27 cellular contexts compared by ENCODE assay signal in the genomic region with DNA sequence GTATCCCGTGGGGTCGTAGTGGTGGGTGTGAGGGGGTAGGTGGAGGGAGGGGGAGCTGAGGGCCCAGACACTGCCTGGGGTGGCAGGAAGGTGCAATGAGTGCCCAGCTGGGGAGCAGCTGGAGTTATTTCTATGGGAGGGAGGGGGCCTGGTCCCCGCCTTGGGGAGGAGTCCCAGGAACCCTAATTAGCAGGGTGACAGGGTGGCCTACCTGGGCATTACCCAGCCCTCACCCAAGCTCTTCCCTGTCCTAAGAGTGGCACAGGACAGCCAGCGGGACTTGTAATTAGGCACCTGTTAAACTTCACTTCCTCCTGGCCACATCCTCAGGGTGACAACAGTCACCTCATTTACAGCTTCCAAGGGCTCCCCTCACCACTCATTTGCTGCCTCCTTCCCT. TPM values are rescaled to one million over a fixed set of nuclear protein-coding genes. Genes with fewer than 3 reads are reported as not detected.
DNase-seq lines count a peak whose midpoint lies in the region; ATAC-seq, FAIRE-seq and TF ChIP-seq lines count a peak whose summit lies in the region.
"Had no signal": no experiment of that assay in that cellular context is flagged by ENCODE, and none has a peak within 500 bp of the region (broad histone marks: within the 10 kb centered on the region; RNA-seq: fewer than 3 reads in every experiment).

A gene with protein sequence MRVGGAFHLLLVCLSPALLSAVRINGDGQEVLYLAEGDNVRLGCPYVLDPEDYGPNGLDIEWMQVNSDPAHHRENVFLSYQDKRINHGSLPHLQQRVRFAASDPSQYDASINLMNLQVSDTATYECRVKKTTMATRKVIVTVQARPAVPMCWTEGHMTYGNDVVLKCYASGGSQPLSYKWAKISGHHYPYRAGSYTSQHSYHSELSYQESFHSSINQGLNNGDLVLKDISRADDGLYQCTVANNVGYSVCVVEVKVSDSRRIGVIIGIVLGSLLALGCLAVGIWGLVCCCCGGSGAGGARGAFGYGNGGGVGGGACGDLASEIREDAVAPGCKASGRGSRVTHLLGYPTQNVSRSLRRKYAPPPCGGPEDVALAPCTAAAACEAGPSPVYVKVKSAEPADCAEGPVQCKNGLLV (minus strand): TSS at position 101 of the 400 bp plus-strand sequence. CDS start 136 bp downstream, outside the sequence.

- H3K4me3 Mint-ChIP-seq in endothelial cell (ENCODE audit: unreplicated experiment) (no peak within 1 kb of the TSS), neural progenitor cell (no peak within 1 kb of the TSS)
- no peak within 1 kb of the TSS for H3K4me3 Mint-ChIP-seq in stimulated activated effector memory CD8-positive, alpha-beta T cell treated with anti-CD3 and anti-CD28 coated beads, Interleukin-12 subunit alpha, Interleukin-12 subunit beta, amount 100 ng/mL, for 72 hours
- H3K4me3 Mint-ChIP-seq: CD4-positive, alpha-beta T cell; CD8-positive, alpha-beta T cell had no signal

- H2BK120ac ChIP-seq in H1 (replicated peaks; ENCODE audit: low read depth, low read length) = no peak within 1 kb of the TSS

- H2AFZ ChIP-seq in H1 (ENCODE audit: low read length) (no peak within 1 kb of the TSS), neural progenitor cell (replicated peaks) (no peak within 1 kb of the TSS)

- H3K79me2 ChIP-seq in H1 (ENCODE audit: control insufficient read depth in 1 of 2, insufficient read depth in 2 of 2, low read length in 2 of 2) (no peaks in the 10 kb centered on the region), neural progenitor cell (ENCODE audit: low read depth) (no peaks in the 10 kb centered on the region)

- peak within 1 kb of the TSS; percentile 6; the same call in 1 of the 2 replicates for H2BK12ac ChIP-seq in H1 (ENCODE audit: low read depth, low read length)

- TF ChIP-seq CTCF in H1 (IDR thresholded peaks at IDR 0.05; ENCODE audit: control extremely low read depth in 1 of 3, insufficient read depth in 1 of 3, low read depth in 1 of 3, low read length in 3 of 3) (no peak), endothelial cell (IDR thresholded peaks at IDR 0.05; ENCODE audit: unreplicated experiment) (no peak), neural progenitor cell (IDR thresholded peaks at IDR 0.05) (no peak), testis (IDR thresholded peaks at IDR 0.05) (no peak)

- no peak for ATAC-seq in stimulated activated effector memory CD8-positive, alpha-beta T cell treated with anti-CD3 and anti-CD28 coated beads, Interleukin-12 subunit alpha, Interleukin-12 subunit beta, amount 100 ng/mL, for 72 hours
- no peak for ATAC-seq in GM21381 (IDR thresholded peaks at IDR 0.05; ENCODE audit: unreplicated experiment)
- ATAC-seq: CD8-positive, alpha-beta T cell had no signal

- no peak within 1 kb of the TSS for H3K23ac ChIP-seq in H1 (ENCODE audit: insufficient read length)

- no peak within 1 kb of the TSS; the same call in 1 of the 2 replicates for H4K8ac ChIP-seq in H1 (ENCODE audit: extremely low read depth, insufficient read depth, low read length)

- H3K9me3 ChIP-seq in H1 (ENCODE audit: insufficient read depth in 2 of 2, low read depth in 1 of 2, low read length in 1 of 2) (no peaks in the 10 kb centered on the region), neural progenitor cell (ENCODE audit: low read depth) (no peaks in the 10 kb centered on the region), testis (no peaks in the 10 kb centered on the region)
- H3K9me3 ChIP-seq: BE2C, BLaER1, Caco-2 had no signal

- H3K23me2 ChIP-seq in H1 (ENCODE audit: low read depth, low read length) = no peaks in the 10 kb centered on the region

- H3K4me1 ChIP-seq in H1 (replicated peaks in 1 of 4; ENCODE audit: control insufficient read depth in 3 of 4, insufficient read depth in 4 of 4, low read length in 3 of 4) (peaks cover 0 to 2% (median 0%) of the 10 kb centered on the region in 4 experiments; a peak in 2 of 7 replicates), neural progenitor cell (peaks cover 14% of the 10 kb centered on the region), testis (no peaks in the 10 kb centered on the region)
- H3K4me1 ChIP-seq: BLaER1, Caco-2 had no signal

- H3K27ac Mint-ChIP-seq in endothelial cell (ENCODE audit: unreplicated experiment) (peak within 1 kb of the TSS; percentile 24), neural progenitor cell (peak within 1 kb of the TSS; percentile 76)
- H3K27ac Mint-ChIP-seq in stimulated activated effector memory CD8-positive, alpha-beta T cell treated with anti-CD3 and anti-CD28 coated beads, Interleukin-12 subunit alpha, Interleukin-12 subunit beta, amount 100 ng/mL, for 72 hours = peak within 1 kb of the TSS; percentile 8
- H3K27ac Mint-ChIP-seq: CD4-positive, alpha-beta T cell; CD8-positive, alpha-beta T cell had no signal

- no peak within 1 kb of the TSS for H2BK15ac ChIP-seq in H1 (ENCODE audit: low read length)

- intact Hi-C loops in testis (cut with DNase I; ENCODE audit: low total_unique reads) = no loop called here

- no peak for TF ChIP-seq RAD21 in H1 (IDR thresholded peaks at IDR 0.05 in 1 of 2, conservative IDR thresholded peaks at IDR 0.05 in 1 of 2; ENCODE audit: low read depth in 2 of 2, low read length in 2 of 2)

- H3K4me3 ChIP-seq in H1 (ENCODE audit: extremely low read depth in 1 of 4, insufficient read depth in 2 of 4, low read depth in 3 of 4, low read length in 4 of 4) (no peak within 1 kb of the TSS), neural progenitor cell (no peak within 1 kb of the TSS), testis (no peak within 1 kb of the TSS), H7 (ENCODE audit: insufficient read depth, low read depth, low read length) (no peak within 1 kb of the TSS)
- H3K4me3 ChIP-seq: BLaER1 had no signal

- H4K5ac ChIP-seq in H1 (ENCODE audit: insufficient read length, low read depth, low read length) = no peak within 1 kb of the TSS

- no peak for DNase-seq in H1 (ENCODE audit: low read depth in 1 of 2, low spot score in 2 of 2)
- DNase-seq in endothelial cell (ENCODE audit: low spot score) = no peak
- no peak for DNase-seq in neural progenitor cell (ENCODE audit: low spot score)
- DNase-seq in stimulated activated effector memory CD8-positive, alpha-beta T cell treated with anti-CD3 and anti-CD28 coated beads, Interleukin-12 subunit alpha, Interleukin-12 subunit beta, amount 100 ng/mL, for 72 hours (ENCODE audit: low spot score in 2 of 2) = no peak
- DNase-seq in testis = no peak
- no peak for DNase-seq in GM19240 (ENCODE audit: insufficient read length, low spot score)
- DNase-seq in H7 = no peak
- DNase-seq: 8988T; ACHN; BE2C; C1 segment of cervical spinal cord; Caco-2; Calu3; CD4-positive, alpha-beta T cell; CD8-positive, alpha-beta T cell; DMS79 treated with DMSO at 0.1 percent for 48 hours; GF-D8 had no signal

- H3K4ac ChIP-seq in H1 (replicated peaks; ENCODE audit: insufficient read length, low read depth, low read length) = no peak within 1 kb of the TSS

- FAIRE-seq in H1 (lab: Jason Lieb, UNC) = no peak
- FAIRE-seq: A204.1, D721Med, G401.6, GM12891, GM19239 had no signal

- no peak within 1 kb of the TSS for H4K91ac ChIP-seq in H1 (replicated peaks; ENCODE audit: insufficient read length, low read length)

- no peak within 1 kb of the TSS for H2BK20ac ChIP-seq in H1 (ENCODE audit: low read length)

- no peaks in the 10 kb centered on the region for H3K9me3 Mint-ChIP-seq in endothelial cell (ENCODE audit: unreplicated experiment)
- H3K9me3 Mint-ChIP-seq in neural progenitor cell = peaks cover 2% of the 10 kb centered on the region
- no peaks in the 10 kb centered on the region for H3K9me3 Mint-ChIP-seq in stimulated activated effector memory CD8-positive, alpha-beta T cell treated with anti-CD3 and anti-CD28 coated beads, Interleukin-12 subunit alpha, Interleukin-12 subunit beta, amount 100 ng/mL, for 72 hours
- H3K9me3 Mint-ChIP-seq: CD14-positive monocyte; CD4-positive, alpha-beta T cell; CD8-positive, alpha-beta T cell had no signal

- H3K4me1 Mint-ChIP-seq in endothelial cell (ENCODE audit: unreplicated experiment) (peaks cover under 1% of the 10 kb centered on the region), neural progenitor cell (no peaks in the 10 kb centered on the region)
- peaks cover 17% of the 10 kb centered on the region for H3K4me1 Mint-ChIP-seq in stimulated activated effector memory CD8-positive, alpha-beta T cell treated with anti-CD3 and anti-CD28 coated beads, Interleukin-12 subunit alpha, Interleukin-12 subunit beta, amount 100 ng/mL, for 72 hours
- H3K4me1 Mint-ChIP-seq: CD14-positive monocyte had no signal

- H4K20me1 ChIP-seq in H1 (replicated peaks in 1 of 2; ENCODE audit: control insufficient read depth in 1 of 2, insufficient read depth in 2 of 2, low read length in 2 of 2) (no peaks in the 10 kb centered on the region), neural progenitor cell (ENCODE audit: low read depth) (no peaks in the 10 kb centered on the region)
- H4K20me1 ChIP-seq: BLaER1 had no signal

- H3K27ac ChIP-seq in H1 (ENCODE audit: low read depth, low read length) (no peak within 1 kb of the TSS), neural progenitor cell (no peak within 1 kb of the TSS), testis (no peak within 1 kb of the TSS)
- H3K27ac ChIP-seq: BLaER1 had no signal

- H3K9ac ChIP-seq in H1 (replicated peaks in 1 of 4; ENCODE audit: extremely low read depth in 1 of 4, low read depth in 3 of 4, low read length in 3 of 4) (no peak within 1 kb of the TSS), neural progenitor cell (no peak within 1 kb of the TSS)
- H3K9ac ChIP-seq: BLaER1 had no signal

- H3K36me3 ChIP-seq in H1 (ENCODE audit: control insufficient read depth in 2 of 4, insufficient read depth in 4 of 4, low read length in 3 of 4) (no peaks in the 10 kb centered on the region), neural progenitor cell (no peaks in the 10 kb centered on the region), testis (ENCODE audit: low read depth, missing control alignments) (no peaks in the 10 kb centered on the region), H7 (replicated peaks; ENCODE audit: control insufficient read depth, insufficient read depth, low read length) (no peaks in the 10 kb centered on the region)
- H3K36me3 ChIP-seq: BE2C, BLaER1 had no signal

- H3K14ac ChIP-seq in H1 (ENCODE audit: insufficient read length) = no peak within 1 kb of the TSS

- CTCF ChIA-PET in H1 (lab: Charles Lee; ENCODE audit: partially characterized antibody) = interaction anchor here (0.9 to 14.8 kb wide), 8 partner anchors 10 to 144 kb away, joined by 3 to 111 read pairs (median 7); no protein-coding TSS in a partner anchor

- POLR2A ChIA-PET in H1 (lab: Charles Lee; ENCODE audit: partially characterized antibody) = no interaction called here

- no peaks in the 10 kb centered on the region for H3K79me1 ChIP-seq in H1 (ENCODE audit: low read depth, low read length)

- no peaks in the 10 kb centered on the region for H3F3A ChIP-seq in neural progenitor cell (ENCODE audit: low read depth)

- H3K36me3 Mint-ChIP-seq in endothelial cell (ENCODE audit: low read depth, unreplicated experiment) (no peaks in the 10 kb centered on the region), neural progenitor cell (no peaks in the 10 kb centered on the region)
- no peaks in the 10 kb centered on the region for H3K36me3 Mint-ChIP-seq in stimulated activated effector memory CD8-positive, alpha-beta T cell treated with anti-CD3 and anti-CD28 coated beads, Interleukin-12 subunit alpha, Interleukin-12 subunit beta, amount 100 ng/mL, for 72 hours
- H3K36me3 Mint-ChIP-seq: CD14-positive monocyte; CD8-positive, alpha-beta T cell had no signal

- H3K56ac ChIP-seq in H1 (replicated peaks; ENCODE audit: insufficient read length, low read depth, low read length) = no peak within 1 kb of the TSS

- WGBS in H1 (ENCODE audit: extremely low coverage in 1 of 2, insufficient coverage in 1 of 2, insufficient read length in 1 of 2, insufficient replicate concordance in 2 of 2, low coverage in 1 of 2, low lambda C conversion rate in 2 of 2, missing lambda C conversion rate in 1 of 2), 2 experiments = 91% methylated on average over 3 of the region's 4 CpGs; no CpG with 5 or more reads in 1 of the 2 experiments
- 85 to 92% methylated on average over 3 to 4 of the region's 4 CpGs for WGBS in testis, 2 donors

- peak within 1 kb of the TSS; percentile 48; the same call in 1 of the 2 replicates for H3K18ac ChIP-seq in H1 (ENCODE audit: extremely low read depth, low read length)

- TF ChIP-seq POLR2A in H1 (IDR thresholded peaks at IDR 0.05; ENCODE audit: control extremely low read depth in 1 of 2, low read depth in 2 of 2, low read length in 2 of 2) (no peak), testis (IDR thresholded peaks at IDR 0.05) (no peak)

- H3K27me3 ChIP-seq in H1 (replicated peaks in 1 of 4; ENCODE audit: control insufficient read depth in 3 of 4, extremely low read depth in 1 of 4, insufficient read depth in 3 of 4, low read length in 3 of 4) = no peaks in the 10 kb centered on the region; a peak in 2 of 7 replicates
- peaks cover 18% of the 10 kb centered on the region for H3K27me3 ChIP-seq in neural progenitor cell
- no peaks in the 10 kb centered on the region for H3K27me3 ChIP-seq in testis
- peaks cover 3% of the 10 kb centered on the region; the same call in 1 of the 2 replicates for H3K27me3 ChIP-seq in H7 (ENCODE audit: control insufficient read depth, insufficient read depth, low read length)
- H3K27me3 ChIP-seq: BE2C had no signal

- H3K4me2 ChIP-seq in H1 (ENCODE audit: insufficient read depth in 1 of 2, low read depth in 2 of 2, low read length in 2 of 2) = no peak within 1 kb of the TSS
- no peak within 1 kb of the TSS for H3K4me2 ChIP-seq in neural progenitor cell
- H3K4me2 ChIP-seq: BLaER1 had no signal

- peaks cover 9% of the 10 kb centered on the region for H3K27me3 Mint-ChIP-seq in endothelial cell (ENCODE audit: unreplicated experiment)
- H3K27me3 Mint-ChIP-seq in neural progenitor cell (ENCODE audit: insufficient read depth, low read depth) = peaks cover 5% of the 10 kb centered on the region
- H3K27me3 Mint-ChIP-seq: CD4-positive, alpha-beta T cell had no signal

- H2BK5ac ChIP-seq in H1 (ENCODE audit: low read depth, low read length) = 0 out of 2 replicates have a peak within 1 kb of the TSS, but pooled peaks have one; percentile 35

- TF ChIP-seq EP300 in H1 (IDR thresholded peaks at IDR 0.05; ENCODE audit: borderline replicate concordance in 1 of 2, low read depth in 2 of 2, low read length in 2 of 2) = no peak

- no peak within 1 kb of the TSS for H2AK5ac ChIP-seq in H1 (ENCODE audit: low read depth, low read length)

RNA-seq across cellular contexts. Expression of the gene that starts here (rescaled TPM):
- total RNA-seq in H1 (2021; fragmentation: NEBNext Ultra II Directional; extraction: Animal tissue kit (Norgen Biotek cat#: 25700)) = not detected in 2 replicates
- polyA plus RNA-seq in H1 (2011; rRNA removed) = not detected in 2 replicates
- polyA plus RNA-seq in H1 (2011; cell fraction: cytosol; rRNA removed) = not detected
- polyA plus RNA-seq in H1 (2011; cell fraction: nucleus; rRNA removed) = not detected
- polyA plus RNA-seq in H1 (2012, experiment 1 of 2) = not detected in 4 replicates
- not detected for polyA plus RNA-seq in H1 (2012, experiment 2 of 2)
- polyA plus RNA-seq in H1 (2013, experiment 1 of 2) = not detected
- polyA plus RNA-seq in H1 (2013, experiment 2 of 2) = not detected
- polyA minus RNA-seq in H1 (2011; rRNA and poly(A)+ RNA removed) = not detected in 2 replicates
- not detected for polyA minus RNA-seq in H1 (2011; cell fraction: cytosol; rRNA and poly(A)+ RNA removed)
- not detected for polyA minus RNA-seq in H1 (2011; cell fraction: nucleus; rRNA and poly(A)+ RNA removed)
- total RNA-seq in endothelial cell (ENCODE audit: unreplicated experiment) = not detected
- not detected in 2 replicates for total RNA-seq in neural progenitor cell (ENCODE audit: low replicate concordance)
- total RNA-seq in testis = under 1 TPM; 0.43 to 0.55 TPM
- polyA plus RNA-seq in testis (ENCODE audit: insufficient read depth, low read depth, low replicate concordance) = not detected
- not detected in 2 replicates for total RNA-seq in H7 (2014; rRNA removed; shearing (Covaris generic))
- total RNA-seq: A673; Caco-2; Calu3; CD4-positive, alpha-beta T cell; CD8-positive, alpha-beta T cell had no signal
- polyA plus RNA-seq: AG04450, CD14-positive monocyte had no signal

Comparison
In these comparisons a context has a peak if more than half of its experiments do, and no peak if none do; other contexts are left out.
1. H3K27ac Mint-ChIP-seq: peak in every context shown above with its lines; median percentile 76 in neural progenitor cell; 24 in endothelial cell; 8 in stimulated activated effector memory CD8-positive, alpha-beta T cell treated with anti-CD3 and anti-CD28 coated beads, Interleukin-12 subunit alpha, Interleukin-12 subunit beta, amount 100 ng/mL, for 72 hours.